ENCODE assay signal across 5 cellular contexts in the genomic region with DNA sequence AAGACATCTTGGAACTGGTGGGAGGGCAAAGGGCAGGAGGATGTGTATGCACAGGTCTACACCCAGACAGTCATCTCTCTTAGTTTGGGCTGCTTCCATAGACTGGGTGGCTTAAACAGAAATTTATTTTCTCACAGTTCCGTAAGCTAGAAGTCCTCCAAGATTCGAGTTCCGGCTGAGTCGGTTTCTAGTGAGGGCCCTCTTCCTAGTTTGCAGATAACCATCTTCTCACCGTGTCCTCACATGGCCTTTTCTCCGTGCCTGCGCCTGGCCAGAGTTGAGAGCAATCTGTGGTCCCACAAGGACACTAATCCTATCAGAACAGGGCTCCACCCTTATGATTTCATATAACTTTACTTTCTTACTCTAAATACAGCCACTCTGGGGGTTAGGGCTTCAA. TPM values are rescaled to one million over a fixed set of nuclear protein-coding genes. Genes with fewer than 3 reads are reported as not detected.
"Had no signal": no experiment of that assay in that cellular context is flagged by ENCODE, and none has a peak within 500 bp of the region (broad histone marks: within the 10 kb centered on the region; RNA-seq: fewer than 3 reads in every experiment).

No MANE protein-coding gene starts in this region.

- H3K27ac Mint-ChIP-seq: GM23338, H9 had no signal

- ATAC-seq: GM23338 had no signal

- H3K9me3 Mint-ChIP-seq: GM23338, H9 had no signal

- H3K4me2 ChIP-seq: GM23338 had no signal

- H2AFZ ChIP-seq: GM23338 had no signal

- H3K4me3 ChIP-seq: GM23338 had no signal

- H3K4me3 Mint-ChIP-seq: GM23338 had no signal

- DNase-seq: H9, HCEC 1CT, IMR-90 had no signal

RNA-seq across cellular contexts. Expression of gene SMIM32, which starts 4.1 kb away (rescaled TPM):
- total RNA-seq: H9, HT-29, IMR-90 had no signal
